18 cellular contexts compared by ENCODE assay signal in genomic region chr3:17349093-17349492, GRCh38.
"Had no signal": no experiment of that assay in that cellular context is flagged by ENCODE, and none has a peak within 500 bp of the region (broad histone marks: within the 10 kb centered on the region; RNA-seq: fewer than 3 reads in every experiment).

No MANE protein-coding gene starts in this region.

- H3K27me3 ChIP-seq: heart left ventricle, neural progenitor cell, stomach, suprapubic skin, tibial nerve had no signal

- H3K4me3 ChIP-seq: heart left ventricle, neural progenitor cell, stomach, suprapubic skin, tibial nerve had no signal

- H3K9me3 ChIP-seq: heart left ventricle, stomach, suprapubic skin, tibial nerve had no signal

- H3K36me3 ChIP-seq: heart left ventricle, neural progenitor cell, stomach, suprapubic skin, tibial nerve had no signal

- H3K27ac ChIP-seq: heart left ventricle, neural progenitor cell, stomach, suprapubic skin, tibial nerve had no signal

- ATAC-seq: heart left ventricle; left ventricle myocardium superior; naive thymus-derived CD8-positive, alpha-beta T cell; sciatic nerve; stimulated activated effector memory CD8-positive, alpha-beta T cell treated with anti-CD3 and anti-CD28 coated beads, Interleukin-12 subunit alpha, Interleukin-12 subunit beta, amount 100 ng/mL, for 72 hours had no signal

- DNase-seq: activated CD4-positive, alpha-beta T cell treated with anti-CD3 and anti-CD28 coated beads for 4 hours; activated CD4-positive, alpha-beta T cell treated with anti-CD3 and anti-CD28 coated beads, Interleukin-2, amount 50 U/mL, for 48 hours; activated CD4-positive, CD25-positive, alpha-beta regulatory T cell; activated effector memory CD4-positive, alpha-beta T cell treated with anti-CD3 and anti-CD28 coated beads, Interleukin-2, amount 50 U/mL, for 16 hours; activated naive CD4-positive, alpha-beta T cell treated with anti-CD3 and anti-CD28 coated beads, Interleukin-2, amount 10 ng/mL, durations not matched to agents 7 days and 5 days; effector CD4-positive, alpha-beta T cell; heart left ventricle; left ventricle myocardium superior; mammary epithelial cell; naive thymus-derived CD8-positive, alpha-beta T cell; small intestine; stimulated activated CD4-positive, alpha-beta T cell treated with anti-CD3 and anti-CD28 coated beads, Interleukin-2, amount 100 ng/mL, for 24 hours; stomach had no signal
